In genomic region chr20:35664544-35665206, GRCh38 we compare ENCODE assay signal across 8 cellular contexts. TPM values are rescaled to one million over a fixed set of nuclear protein-coding genes. Genes with fewer than 3 reads are reported as not detected.
DNase-seq lines count a peak whose midpoint lies in the region; ATAC-seq, FAIRE-seq and TF ChIP-seq lines count a peak whose summit lies in the region.

TSS of gene CPNE1 (minus strand) at chr20:35664900. CDS start at chr20:35632923, 31,977 bp downstream.
TSS of gene RBM12 (minus strand) at chr20:35664900. CDS start at chr20:35655322, 9,578 bp downstream.

- intact Hi-C loops in HepG2 (cut with micrococcal nuclease; ENCODE audit: unreplicated experiment) = loop anchor here (2.0 kb wide), 2 partner anchors 34 to 48 kb away; partner anchors contain the start of genes NFS1 and ROMO1

- TF ChIP-seq POLR2A in HepG2 (IDR thresholded peaks at IDR 0.05; ENCODE audit: insufficient read depth in 1 of 2, low read depth in 2 of 2, low read length in 2 of 2) = peak; percentile 96 to 99

- H3K27ac ChIP-seq in HepG2 (ENCODE audit: extremely low read length, insufficient read depth, low read length) = peak within 1 kb of the TSS; percentile 90

- FAIRE-seq in HepG2 (lab: Jason Lieb, UNC) = peak; percentile 66

- peak; percentile 71 for TF ChIP-seq RAD21 in HepG2 (CRISPR knock-in tag; IDR thresholded peaks at IDR 0.05)

- H3K9ac ChIP-seq in HepG2 (ENCODE audit: insufficient read depth, low read depth, low read length) = peak within 1 kb of the TSS; percentile 99

- H4K20me1 ChIP-seq in HepG2 (ENCODE audit: insufficient read depth, low read length) = peaks cover 44% of the 10 kb centered on the region

- WGBS in HepG2 (ENCODE audit: low lambda C conversion rate) = 4% methylated on average over 41 of the region's 57 CpGs

- TF ChIP-seq CTCF in HepG2 (CRISPR knock-in tag; IDR thresholded peaks at IDR 0.05) = peak; percentile 30; the same call in 1 of the 2 replicates

- H3K9me3 ChIP-seq in HepG2 (ENCODE audit: low read length) = no peaks in the 10 kb centered on the region

- POLR2A ChIA-PET in HepG2 (lab: Yijun Ruan, JAX) = interaction anchor here (0.6 to 4.6 kb wide), 31 partner anchors 10 to 290 kb away, joined by 3 to 73 read pairs (median 4); partner anchors contain the start of genes CEP250, ERGIC3, NFS1 and PHF20

- CTCF ChIA-PET in HepG2 (lab: Yijun Ruan, JAX; ENCODE audit: low intra/inter-chr PET ratio, low total read pairs) = no interaction called here

- peak; percentile 33 to 96 (median 90) for DNase-seq in C1 segment of cervical spinal cord (lab: John Stamatoyannopoulos, UW)
- peak; percentile 92 for DNase-seq in NCI-H774 (lab: John Stamatoyannopoulos, UW)
- DNase-seq in activated CD4-positive, alpha-beta T cell treated with anti-CD3 and anti-CD28 coated beads, Interleukin-2, amount 50 U/mL, for 4 hours = peak; percentile 88 to 90
- DNase-seq in dermis blood vessel endothelial cell = peak; percentile 96
- DNase-seq in HepG2 (ENCODE audit: low spot score) = peak; percentile 96
- DNase-seq in stimulated activated CD4-positive, alpha-beta T cell treated with anti-CD3 and anti-CD28 coated beads, Interleukin-2, amount 100 ng/mL, for 48 hours = peak; percentile 88

- H3K27me3 ChIP-seq in HepG2 (ENCODE audit: control insufficient read depth in 1 of 2, insufficient read depth in 2 of 2, low read length in 2 of 2) = no peaks in the 10 kb centered on the region; a peak in 1 of 5 replicates

- ATAC-seq in GM19372 (IDR thresholded peaks at IDR 0.05; ENCODE audit: low read depth, unreplicated experiment) = peak; percentile 78
- ATAC-seq in HG03565 (IDR thresholded peaks at IDR 0.05; ENCODE audit: unreplicated experiment) = peak; percentile 64
- peak; percentile 92 for ATAC-seq in HepG2

- H3K4me3 ChIP-seq in HepG2 (replicated peaks in 1 of 3; ENCODE audit: insufficient read depth in 1 of 3, low read depth in 2 of 3, low read length in 3 of 3) = peak within 1 kb of the TSS; percentile 76 to 99 (median 79)

- peaks cover 41% of the 10 kb centered on the region for H3K4me1 ChIP-seq in HepG2 (ENCODE audit: insufficient read depth, low read length)

- H3K4me2 ChIP-seq in HepG2 (ENCODE audit: low read depth, low read length) = peak within 1 kb of the TSS; percentile 95

- BruUV-seq in HepG2 (replicated peaks; lab: Mats Ljungman, UMichigan) = no TSS peak

- peaks cover 51% of the 10 kb centered on the region for H3K79me2 ChIP-seq in HepG2 (ENCODE audit: insufficient read depth, low read length)

- H2AFZ ChIP-seq in HepG2 (ENCODE audit: low read length) = peak within 1 kb of the TSS; percentile 64

- TF ChIP-seq EP300 in HepG2 (IDR thresholded peaks at IDR 0.05; ENCODE audit: low read depth in 2 of 2, low read length in 2 of 2) (no peak; a peak in 1 of 4 replicates), HepG2 (CRISPR knock-in tag; IDR thresholded peaks at IDR 0.05; ENCODE audit: borderline replicate concordance) (0 out of 2 replicates have a peak, but pooled peaks have one; percentile 8)

- in situ Hi-C loops in HepG2 (cut with HindIII; ENCODE audit: extremely low pct_ligation_motif_present, low pct_unique_long_range_greater_than_20kb) = loop anchor here (5.0 kb wide), 1 partner anchor 47 kb away; the partner anchor contains the start of gene SPAG4

- peaks cover 3 to 14% of the 10 kb centered on the region in 2 experiments; a peak in 4 of 5 replicates for H3K36me3 ChIP-seq in HepG2 (replicated peaks in 1 of 2; ENCODE audit: control insufficient read depth in 1 of 2, insufficient read depth in 2 of 2, low read length in 2 of 2)

TF ChIP-seq in HepG2, 621 proteins besides CTCF, POLR2A, EP300 and RAD21 (continues in another document):
- TF ChIP-seq REPIN1 (CRISPR knock-in tag; IDR thresholded peaks at IDR 0.05; ENCODE audit: borderline replicate concordance, low read depth) (peak; percentile 81), GFI1 (CRISPR knock-in tag; IDR thresholded peaks at IDR 0.05; ENCODE audit: borderline replicate concordance) (peak; percentile 78), STAG1 (CRISPR knock-in tag; IDR thresholded peaks at IDR 0.05) (no peak; the same call in 1 of the 2 replicates), GZF1 (CRISPR knock-in tag; IDR thresholded peaks at IDR 0.05) (peak; percentile 92; the same call in 1 of the 2 replicates), STAT6 (CRISPR knock-in tag; IDR thresholded peaks at IDR 0.05; ENCODE audit: borderline replicate concordance) (peak; percentile 92; the same call in 1 of the 2 replicates), PAWR (CRISPR knock-in tag; IDR thresholded peaks at IDR 0.05; ENCODE audit: borderline replicate concordance) (peak; percentile 92; the same call in 1 of the 2 replicates), RXRB (CRISPR knock-in tag; IDR thresholded peaks at IDR 0.05; ENCODE audit: borderline replicate concordance) (peak; percentile 73), ZFP37 (CRISPR knock-in tag; IDR thresholded peaks at IDR 0.05; ENCODE audit: borderline replicate concordance) (peak; percentile 92), HNF4A (CRISPR knock-in tag; IDR thresholded peaks at IDR 0.05) (peak; percentile 37; the same call in 1 of the 2 replicates)

RNA-seq across cellular contexts. Expression of gene CPNE1, which starts in this region (rescaled TPM):
- 94.5 and 159 TPM in 2 replicates for total RNA-seq in dermis blood vessel endothelial cell
- 431 and 439 TPM in 2 replicates for total RNA-seq in HepG2 (2016; rRNA removed; fragmentation: Illumina TruSeq; extraction: Trizol)
- total RNA-seq in HepG2 (2016; cell fraction: cytosol; rRNA removed; fragmentation: Illumina TruSeq; extraction: Trizol; ENCODE audit: low read depth) = 101 and 106 TPM in 2 replicates
- total RNA-seq in HepG2 (2016; cell fraction: insoluble cytoplasmic fraction; rRNA removed; fragmentation: Illumina TruSeq; extraction: Trizol) = 375 and 428 TPM in 2 replicates
- total RNA-seq in HepG2 (2016; cell fraction: membrane; rRNA removed; fragmentation: Illumina TruSeq; extraction: Trizol) = 226 and 229 TPM in 2 replicates
- total RNA-seq in HepG2 (2016; cell fraction: nucleus; rRNA removed; fragmentation: Illumina TruSeq; extraction: Trizol) = 227 and 285 TPM in 2 replicates
- polyA plus RNA-seq in HepG2 (2011; rRNA removed) = 369 and 408 TPM in 2 replicates
- polyA plus RNA-seq in HepG2 (2011; cell fraction: cytosol; rRNA removed) = 458 and 619 TPM in 2 replicates
- polyA plus RNA-seq in HepG2 (2011; cell fraction: nucleus; rRNA removed) = 810 and 933 TPM in 2 replicates
- 457 and 478 TPM in 2 replicates for polyA plus RNA-seq in HepG2 (2012)
- 121 and 137 TPM in 2 replicates for polyA plus RNA-seq in HepG2 (2016; cell fraction: cytosol; fragmentation: Illumina TruSeq; extraction: Trizol; ENCODE audit: low read depth)
- 374 and 508 TPM in 2 replicates for polyA plus RNA-seq in HepG2 (2016; cell fraction: insoluble cytoplasmic fraction; fragmentation: Illumina TruSeq; extraction: Trizol; ENCODE audit: low read depth)
- polyA plus RNA-seq in HepG2 (2016; cell fraction: membrane; fragmentation: Illumina TruSeq; extraction: Trizol; ENCODE audit: low read depth) = 213 and 247 TPM in 2 replicates
- 541 and 549 TPM in 2 replicates for polyA plus RNA-seq in HepG2 (2016; cell fraction: nucleus; fragmentation: Illumina TruSeq; extraction: Trizol; ENCODE audit: insufficient read depth, low read depth)
- 283 and 707 TPM in 2 replicates for polyA minus RNA-seq in HepG2 (2011; rRNA and poly(A)+ RNA removed; ENCODE audit: low replicate concordance)
- 243 and 283 TPM in 2 replicates for polyA minus RNA-seq in HepG2 (2011; cell fraction: cytosol; rRNA and poly(A)+ RNA removed)
- polyA minus RNA-seq in HepG2 (2011; cell fraction: nucleus; rRNA and poly(A)+ RNA removed) = 258 and 260 TPM in 2 replicates

RNA-seq across cellular contexts. Expression of gene RBM12, which starts in this region (rescaled TPM):
- total RNA-seq in dermis blood vessel endothelial cell = 42.5 and 58.1 TPM in 2 replicates
- 104 and 111 TPM in 2 replicates for total RNA-seq in HepG2 (2016; rRNA removed; fragmentation: Illumina TruSeq; extraction: Trizol)
- 14.8 and 16.3 TPM in 2 replicates for total RNA-seq in HepG2 (2016; cell fraction: cytosol; rRNA removed; fragmentation: Illumina TruSeq; extraction: Trizol; ENCODE audit: low read depth)
- 99.0 and 104 TPM in 2 replicates for total RNA-seq in HepG2 (2016; cell fraction: insoluble cytoplasmic fraction; rRNA removed; fragmentation: Illumina TruSeq; extraction: Trizol)
- total RNA-seq in HepG2 (2016; cell fraction: membrane; rRNA removed; fragmentation: Illumina TruSeq; extraction: Trizol) = 35.0 and 42.5 TPM in 2 replicates
- total RNA-seq in HepG2 (2016; cell fraction: nucleus; rRNA removed; fragmentation: Illumina TruSeq; extraction: Trizol) = 73.6 and 78.3 TPM in 2 replicates
- polyA plus RNA-seq in HepG2 (2011; rRNA removed) = 84.9 and 97.9 TPM in 2 replicates
- polyA plus RNA-seq in HepG2 (2011; cell fraction: cytosol; rRNA removed) = 68.6 and 77.9 TPM in 2 replicates
- 101 and 129 TPM in 2 replicates for polyA plus RNA-seq in HepG2 (2011; cell fraction: nucleus; rRNA removed)
- polyA plus RNA-seq in HepG2 (2012) = 41.4 and 42.7 TPM in 2 replicates
- polyA plus RNA-seq in HepG2 (2016; cell fraction: cytosol; fragmentation: Illumina TruSeq; extraction: Trizol; ENCODE audit: low read depth) = 1.7 and 2.2 TPM in 2 replicates
- 58.1 and 68.5 TPM in 2 replicates for polyA plus RNA-seq in HepG2 (2016; cell fraction: insoluble cytoplasmic fraction; fragmentation: Illumina TruSeq; extraction: Trizol; ENCODE audit: low read depth)
- 8.8 and 10.1 TPM in 2 replicates for polyA plus RNA-seq in HepG2 (2016; cell fraction: membrane; fragmentation: Illumina TruSeq; extraction: Trizol; ENCODE audit: low read depth)
- polyA plus RNA-seq in HepG2 (2016; cell fraction: nucleus; fragmentation: Illumina TruSeq; extraction: Trizol; ENCODE audit: insufficient read depth, low read depth) = 74.6 and 75.6 TPM in 2 replicates
- polyA minus RNA-seq in HepG2 (2011; rRNA and poly(A)+ RNA removed; ENCODE audit: low replicate concordance) = 373 and 464 TPM in 2 replicates
- polyA minus RNA-seq in HepG2 (2011; cell fraction: cytosol; rRNA and poly(A)+ RNA removed) = 67.4 and 80.5 TPM in 2 replicates
- 128 and 140 TPM in 2 replicates for polyA minus RNA-seq in HepG2 (2011; cell fraction: nucleus; rRNA and poly(A)+ RNA removed)

Comparison
In these comparisons a context has a peak if more than half of its experiments do, and no peak if none do; other contexts are left out.
1. Peak in every context shown above with its lines: DNase-seq, ATAC-seq, H3K4me3 ChIP-seq and H3K27ac ChIP-seq.